In the genomic region with DNA sequence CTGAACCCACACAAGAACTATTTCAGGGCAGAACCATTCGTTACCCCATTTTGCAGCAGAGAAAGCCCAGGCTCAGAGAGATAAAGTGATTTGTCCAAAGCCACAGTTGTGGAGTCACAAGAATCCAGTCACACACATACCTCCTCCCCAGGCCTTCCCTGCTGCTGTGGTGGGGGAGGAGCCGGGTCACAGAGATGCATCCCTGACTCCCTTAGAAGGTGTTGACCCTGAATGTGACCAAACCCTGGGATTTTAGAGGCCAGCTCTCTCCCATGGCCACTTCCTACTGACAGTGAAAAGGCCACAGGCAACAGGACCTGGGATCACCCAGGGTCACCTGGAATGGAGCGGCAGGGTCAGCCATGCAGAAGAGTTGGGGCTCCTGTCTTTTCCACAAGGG, we compare ENCODE assay signal across 15 cellular contexts. TPM values are rescaled to one million over a fixed set of nuclear protein-coding genes. Genes with fewer than 3 reads are reported as not detected.
DNase-seq lines count a peak whose midpoint lies in the region; ATAC-seq, FAIRE-seq and TF ChIP-seq lines count a peak whose summit lies in the region.
"Had no signal": no experiment of that assay in that cellular context is flagged by ENCODE, and none has a peak within 500 bp of the region (broad histone marks: within the 10 kb centered on the region; RNA-seq: fewer than 3 reads in every experiment).

No MANE protein-coding gene starts in this region.

- H3K27me3 Mint-ChIP-seq in CD8-positive, alpha-beta memory T cell = peaks cover 0 to 5% of the 10 kb centered on the region in 2 donors
- H3K27me3 Mint-ChIP-seq in IgD-negative memory B cell = no peaks in the 10 kb centered on the region
- H3K27me3 Mint-ChIP-seq in activated naive CD8-positive, alpha-beta T cell = no peaks in the 10 kb centered on the region
- no peaks in the 10 kb centered on the region for H3K27me3 Mint-ChIP-seq in natural killer cell treated with Interleukin-12 subunit alpha and Interleukin-12 subunit beta and Interleukin-15 and Interleukin-18, amount 100 ng/mL, for 72 hours

- peaks cover 23 to 33% (median 28%) of the 10 kb centered on the region in 3 donors for H3K4me1 Mint-ChIP-seq in CD8-positive, alpha-beta memory T cell
- H3K4me1 Mint-ChIP-seq in IgD-negative memory B cell = peaks cover 21 to 27% (median 26%) of the 10 kb centered on the region in 3 donors
- H3K4me1 Mint-ChIP-seq in activated naive CD8-positive, alpha-beta T cell (ENCODE audit: low read depth) = peaks cover 27% of the 10 kb centered on the region
- peaks cover 24% of the 10 kb centered on the region in 2 donors for H3K4me1 Mint-ChIP-seq in natural killer cell treated with Interleukin-12 subunit alpha and Interleukin-12 subunit beta and Interleukin-15 and Interleukin-18, amount 100 ng/mL, for 72 hours (ENCODE audit: low read depth in 2 of 2)

- H3K27me3 ChIP-seq in CD8-positive, alpha-beta memory T cell (ENCODE audit: insufficient read depth, low read length, poor library complexity, severe bottlenecking) = no peaks in the 10 kb centered on the region
- H3K27me3 ChIP-seq: heart right ventricle had no signal

- POLR2A ChIA-PET in CD8-positive, alpha-beta memory T cell (lab: Charles Lee) = interaction anchor here (0.6 to 2.3 kb wide), 3 partner anchors 48 to 248 kb away, joined by 4 to 13 read pairs (median 10); partner anchors contain the start of gene CHMP4B

- FAIRE-seq in H54 (lab: Jason Lieb, UNC) = no peak
- FAIRE-seq: G401.6 had no signal

- no peak overlapping the region for H3K27ac ChIP-seq in CD8-positive, alpha-beta memory T cell (ENCODE audit: low read depth, low read length)
- H3K27ac ChIP-seq: GM23248, VCaP had no signal

- no peaks in the 10 kb centered on the region for H3K9me3 Mint-ChIP-seq in CD8-positive, alpha-beta memory T cell
- H3K9me3 Mint-ChIP-seq in IgD-negative memory B cell = no peaks in the 10 kb centered on the region
- no peaks in the 10 kb centered on the region for H3K9me3 Mint-ChIP-seq in activated naive CD8-positive, alpha-beta T cell (ENCODE audit: low read depth)
- H3K9me3 Mint-ChIP-seq in natural killer cell treated with Interleukin-12 subunit alpha and Interleukin-12 subunit beta and Interleukin-15 and Interleukin-18, amount 100 ng/mL, for 72 hours = no peaks in the 10 kb centered on the region

- peaks cover 3% of the 10 kb centered on the region for H3K36me3 ChIP-seq in CD8-positive, alpha-beta memory T cell (ENCODE audit: insufficient read depth, low read length)

- peak overlapping the region; percentile 15 to 94 (median 88) for H3K27ac Mint-ChIP-seq in CD8-positive, alpha-beta memory T cell
- H3K27ac Mint-ChIP-seq in IgD-negative memory B cell = peak overlapping the region; percentile 47 to 82 (median 55)
- peak overlapping the region; percentile 82 for H3K27ac Mint-ChIP-seq in activated naive CD8-positive, alpha-beta T cell
- peak overlapping the region; percentile 85 to 86 for H3K27ac Mint-ChIP-seq in natural killer cell treated with Interleukin-12 subunit alpha and Interleukin-12 subunit beta and Interleukin-15 and Interleukin-18, amount 100 ng/mL, for 72 hours

- no peaks in the 10 kb centered on the region for H3K9me3 ChIP-seq in CD8-positive, alpha-beta memory T cell (ENCODE audit: low read length)
- H3K9me3 ChIP-seq: heart right ventricle had no signal

- CTCF ChIA-PET in CD8-positive, alpha-beta memory T cell (lab: Charles Lee) = interaction anchor here (0.9 to 1.8 kb wide), 3 partner anchors 15 to 67 kb away, joined by 3 to 4 read pairs (median 3); no protein-coding TSS in a partner anchor

- no peak for TF ChIP-seq POLR2A in H54 (IDR thresholded peaks at IDR 0.05; ENCODE audit: low read depth, low read length)

- H3K4me3 ChIP-seq in CD8-positive, alpha-beta memory T cell (ENCODE audit: low read length) = peak overlapping the region; percentile 34
- H3K4me3 ChIP-seq: GM23248, heart right ventricle, skin epidermis had no signal

- H3K36me3 Mint-ChIP-seq in CD8-positive, alpha-beta memory T cell = peaks cover 0 to 31% (median 3%) of the 10 kb centered on the region in 3 donors
- no peaks in the 10 kb centered on the region for H3K36me3 Mint-ChIP-seq in IgD-negative memory B cell
- H3K36me3 Mint-ChIP-seq in activated naive CD8-positive, alpha-beta T cell = peaks cover 2% of the 10 kb centered on the region
- no peaks in the 10 kb centered on the region for H3K36me3 Mint-ChIP-seq in natural killer cell treated with Interleukin-12 subunit alpha and Interleukin-12 subunit beta and Interleukin-15 and Interleukin-18, amount 100 ng/mL, for 72 hours

- H3K4me3 Mint-ChIP-seq in CD8-positive, alpha-beta memory T cell = peak overlapping the region in 4 of 7 donors; percentile 35 to 73 (median 69)
- peak overlapping the region in 2 of 4 donors; percentile 2 to 88 for H3K4me3 Mint-ChIP-seq in IgD-negative memory B cell
- H3K4me3 Mint-ChIP-seq in activated naive CD8-positive, alpha-beta T cell = peak overlapping the region; percentile 77
- peak overlapping the region; percentile 72 for H3K4me3 Mint-ChIP-seq in natural killer cell treated with Interleukin-12 subunit alpha and Interleukin-12 subunit beta and Interleukin-15 and Interleukin-18, amount 100 ng/mL, for 72 hours

- DNase-seq in CD8-positive, alpha-beta memory T cell = no peak
- DNase-seq in natural killer cell treated with Interleukin-12 subunit alpha and Interleukin-12 subunit beta and Interleukin-15 and Interleukin-18, amount 100 ng/mL, for 72 hours (ENCODE audit: low spot score) = no peak
- no peak for DNase-seq in H54 (ENCODE audit: insufficient read length, low spot score)
- no peak for DNase-seq in T1000 (lab: John Stamatoyannopoulos, UW)
- DNase-seq: GM23248; heart right ventricle; NCI-H2081; NK-92 treated with Interleukin-12 subunit alpha and Interleukin-12 subunit beta, amount 100 ng/mL, for 24 hours; substantia nigra had no signal

- no peak for ATAC-seq in natural killer cell treated with Interleukin-12 subunit alpha and Interleukin-12 subunit beta and Interleukin-15 and Interleukin-18, amount 100 ng/mL, for 72 hours
- ATAC-seq in GM21390 (IDR thresholded peaks at IDR 0.05; ENCODE audit: unreplicated experiment) = no peak

- peaks cover 29% of the 10 kb centered on the region for H3K4me1 ChIP-seq in CD8-positive, alpha-beta memory T cell (ENCODE audit: insufficient read depth, low read length)

RNA-seq across cellular contexts. Expression of gene CHMP4B, which starts 48.6 kb away (rescaled TPM):
- total RNA-seq in CD8-positive, alpha-beta memory T cell = 10 to 100 TPM; 78.3 to 79.9 TPM
- polyA plus RNA-seq in CD8-positive, alpha-beta memory T cell = 5.7 TPM
- 11.8 TPM for polyA plus RNA-seq in IgD-negative memory B cell
- total RNA-seq in natural killer cell treated with Interleukin-12 subunit alpha and Interleukin-12 subunit beta and Interleukin-15 and Interleukin-18, amount 100 ng/mL, for 72 hours = 10 to 100 TPM; 62.3 to 84.5 TPM
